Comparison of ENCODE assay signal across 1 cellular context in the genomic region with DNA sequence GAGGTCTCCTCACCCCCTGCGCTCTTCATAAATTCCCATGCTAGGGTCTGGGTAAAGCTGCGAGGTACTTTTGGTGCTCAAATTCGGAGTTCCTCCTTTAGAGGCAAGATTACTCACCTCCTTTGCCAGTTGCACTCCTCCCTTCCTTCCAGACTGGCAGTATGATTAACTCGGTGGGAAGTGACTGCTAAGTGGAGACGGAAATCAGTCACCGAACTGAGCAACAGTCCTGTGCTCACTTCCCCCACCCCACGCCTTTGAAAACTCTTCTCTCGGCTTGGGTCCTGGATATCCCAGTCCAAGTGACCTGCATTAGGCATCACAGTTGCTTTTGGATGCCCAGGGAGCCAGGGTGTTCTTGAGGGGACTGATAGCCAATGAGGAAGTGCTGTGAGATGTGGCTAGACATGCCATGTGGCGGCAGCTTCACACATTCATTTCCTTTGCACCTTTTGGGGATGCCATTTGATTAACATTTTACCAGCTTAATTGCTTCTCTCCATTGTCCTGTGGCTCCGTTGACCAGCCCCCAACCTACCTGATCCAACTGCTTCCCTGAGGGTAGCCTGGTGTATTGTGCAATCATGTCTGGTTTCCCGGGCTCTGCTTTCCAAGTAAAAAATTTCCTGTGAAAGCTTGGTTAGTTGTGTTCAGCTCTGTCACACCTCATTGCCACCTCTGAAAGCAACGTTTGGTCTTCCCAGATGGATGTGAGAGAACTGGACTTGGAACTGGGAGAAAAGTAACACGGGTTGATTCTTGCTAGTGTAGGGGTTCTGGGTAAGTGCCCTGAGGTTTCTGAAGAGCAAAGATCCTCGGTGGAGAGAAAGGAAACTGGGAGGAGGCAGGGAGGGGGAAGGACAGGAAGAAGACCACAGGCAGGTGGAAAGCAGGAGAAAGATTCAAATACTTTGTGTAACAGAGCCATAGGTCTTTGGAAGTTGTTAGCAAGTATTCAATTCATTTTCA.
TF ChIP-seq lines count a peak whose summit lies in the region.

No MANE protein-coding gene starts in this region.

TF ChIP-seq in endothelial cell of umbilical vein, 7 proteins besides CTCF, POLR2A, EP300 and RAD21:
- TF ChIP-seq POLR2AphosphoS5 (IDR thresholded peaks at IDR 0.05; ENCODE audit: insufficient read depth, low read depth, low read length) (peak; percentile 77), MYC (IDR thresholded peaks at IDR 0.05; ENCODE audit: low read depth, low read length) (peak; percentile 64), FOS (IDR thresholded peaks at IDR 0.05; ENCODE audit: borderline replicate concordance, insufficient read depth, low read length) (peak; percentile 80), EZH2 (IDR thresholded peaks at IDR 0.05; ENCODE audit: borderline replicate concordance, low read depth, low read length, severe bottlenecking) (no peak), GATA2 (IDR thresholded peaks at IDR 0.05; ENCODE audit: insufficient read depth, insufficient read length, low read depth, low read length) (peak; percentile 33), JUN (IDR thresholded peaks at IDR 0.05; ENCODE audit: borderline replicate concordance, insufficient read depth, insufficient read length, low read depth) (peak; percentile 45)
- TF ChIP-seq, protein P1, sequence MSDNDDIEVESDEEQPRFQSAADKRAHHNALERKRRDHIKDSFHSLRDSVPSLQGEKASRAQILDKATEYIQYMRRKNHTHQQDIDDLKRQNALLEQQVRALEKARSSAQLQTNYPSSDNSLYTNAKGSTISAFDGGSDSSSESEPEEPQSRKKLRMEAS (IDR thresholded peaks at IDR 0.05; ENCODE audit: insufficient read depth, insufficient read length), result peak; percentile 13
